In the genomic region with DNA sequence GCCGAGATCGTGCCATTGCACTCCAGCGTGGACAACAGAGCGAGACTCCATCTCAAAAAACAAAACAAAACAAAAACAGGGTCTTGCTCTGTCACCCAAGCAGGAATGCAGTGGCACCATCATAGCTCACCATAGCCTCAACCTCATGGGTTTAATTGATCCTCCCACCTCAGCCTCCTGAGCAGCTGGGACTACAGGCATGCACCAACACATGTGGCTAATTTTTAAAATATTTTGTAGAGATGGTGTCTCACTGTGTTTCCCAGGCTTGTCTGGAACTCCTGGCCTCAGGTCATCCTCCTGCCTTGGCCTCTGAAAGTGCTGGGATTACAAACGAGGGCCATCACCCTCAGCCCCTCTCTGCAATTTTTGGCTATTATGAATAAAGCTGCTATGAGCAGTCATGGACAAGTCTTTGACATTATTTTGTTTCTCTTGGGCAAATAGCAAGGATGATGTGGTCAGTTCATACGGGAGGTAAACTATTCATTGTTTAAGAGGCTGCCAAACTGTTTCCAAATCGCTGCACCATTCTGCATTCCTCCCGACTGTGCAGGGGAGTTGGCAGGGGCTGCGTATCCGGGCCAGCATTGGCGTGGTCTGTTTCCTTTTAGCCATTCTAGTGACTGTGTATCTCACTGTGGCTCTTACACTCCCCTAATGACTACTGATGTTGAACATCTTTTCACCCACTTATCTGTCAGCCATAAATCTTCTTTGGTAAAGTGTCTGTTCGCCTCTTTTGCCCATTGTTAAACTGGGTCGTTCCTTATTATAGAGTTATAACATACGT, we compare ENCODE assay signal across 2 cellular contexts.
A peak's percentile ranks its signal among the peaks of the same experiment; 100 is the strongest.
TF ChIP-seq lines count a peak whose summit lies in the region.

No MANE protein-coding gene starts in this region.

TF ChIP-seq in HEK293T, 16 proteins besides CTCF, POLR2A, EP300 and RAD21:
- TF ChIP-seq L3MBTL2 (conservative IDR thresholded peaks at IDR 0.05): no peak
- no peak for TF ChIP-seq NFRKB (IDR thresholded peaks at IDR 0.05)
- no peak for TF ChIP-seq FOXM1 (IDR thresholded peaks at IDR 0.05; ENCODE audit: borderline replicate concordance)
- TF ChIP-seq, protein P1, sequence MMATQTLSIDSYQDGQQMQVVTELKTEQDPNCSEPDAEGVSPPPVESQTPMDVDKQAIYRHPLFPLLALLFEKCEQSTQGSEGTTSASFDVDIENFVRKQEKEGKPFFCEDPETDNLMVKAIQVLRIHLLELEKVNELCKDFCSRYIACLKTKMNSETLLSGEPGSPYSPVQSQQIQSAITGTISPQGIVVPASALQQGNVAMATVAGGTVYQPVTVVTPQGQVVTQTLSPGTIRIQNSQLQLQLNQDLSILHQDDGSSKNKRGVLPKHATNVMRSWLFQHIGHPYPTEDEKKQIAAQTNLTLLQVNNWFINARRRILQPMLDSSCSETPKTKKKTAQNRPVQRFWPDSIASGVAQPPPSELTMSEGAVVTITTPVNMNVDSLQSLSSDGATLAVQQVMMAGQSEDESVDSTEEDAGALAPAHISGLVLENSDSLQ (IDR thresholded peaks at IDR 0.05): peak; percentile 78
- no peak for TF ChIP-seq BHLHE40 (IDR thresholded peaks at IDR 0.05; ENCODE audit: borderline replicate concordance)
- no peak for TF ChIP-seq FOXK2 (IDR thresholded peaks at IDR 0.05)

TF ChIP-seq in K562, 482 proteins besides CTCF, POLR2A, EP300 and RAD21:
- TF ChIP-seq, protein P1 (IDR thresholded peaks at IDR 0.05): peak; percentile 63
- TF ChIP-seq PBX2 (CRISPR knock-in tag; IDR thresholded peaks at IDR 0.05; ENCODE audit: low read depth): no peak
- 0 out of 2 replicates have a peak, but pooled peaks have one; percentile 25 for TF ChIP-seq PBX2 (tag; conservative IDR thresholded peaks at IDR 0.05; ENCODE audit: low read depth)
- TF ChIP-seq THRAP3 (IDR thresholded peaks at IDR 0.05; ENCODE audit: borderline replicate concordance): no peak
- no peak for TF ChIP-seq MYC (IDR thresholded peaks at IDR 0.05; ENCODE audit: low read depth, low read length)
- TF ChIP-seq MYC (CRISPR knock-in tag; IDR thresholded peaks at IDR 0.05; ENCODE audit: borderline replicate concordance, low read depth): no peak
- TF ChIP-seq ARID3A (IDR thresholded peaks at IDR 0.05; ENCODE audit: borderline replicate concordance, low read depth, low read length): no peak
- no peak for TF ChIP-seq ZNF668 (CRISPR knock-in tag; IDR thresholded peaks at IDR 0.05)
- TF ChIP-seq RBM14 (IDR thresholded peaks at IDR 0.05; ENCODE audit: borderline replicate concordance, insufficient read depth, low read depth, low read length): no peak
- no peak for TF ChIP-seq SLC30A9 (CRISPR knock-in tag; IDR thresholded peaks at IDR 0.05)
- TF ChIP-seq ZNF431 (CRISPR knock-in tag; IDR thresholded peaks at IDR 0.05): no peak
- no peak for TF ChIP-seq POLR2B (IDR thresholded peaks at IDR 0.05; ENCODE audit: low read depth, partially characterized antibody)
- TF ChIP-seq FOXP1 (CRISPR knock-in tag; IDR thresholded peaks at IDR 0.05): no peak
- no peak for TF ChIP-seq TSHZ1 (CRISPR knock-in tag; IDR thresholded peaks at IDR 0.05)
- TF ChIP-seq HIVEP1 (CRISPR knock-in tag; IDR thresholded peaks at IDR 0.05): no peak
- no peak for TF ChIP-seq TFAP4 (CRISPR knock-in tag; IDR thresholded peaks at IDR 0.05; ENCODE audit: borderline replicate concordance)
- TF ChIP-seq KAT7 (CRISPR knock-in tag; IDR thresholded peaks at IDR 0.05; ENCODE audit: borderline replicate concordance): no peak
- TF ChIP-seq ATF3 (IDR thresholded peaks at IDR 0.05): no peak
- no peak for TF ChIP-seq ATF3 (CRISPR knock-in tag; conservative IDR thresholded peaks at IDR 0.05)
- TF ChIP-seq HLTF (IDR thresholded peaks at IDR 0.05): no peak
- no peak for TF ChIP-seq COPS2 (conservative IDR thresholded peaks at IDR 0.05)
- TF ChIP-seq, protein P2, sequence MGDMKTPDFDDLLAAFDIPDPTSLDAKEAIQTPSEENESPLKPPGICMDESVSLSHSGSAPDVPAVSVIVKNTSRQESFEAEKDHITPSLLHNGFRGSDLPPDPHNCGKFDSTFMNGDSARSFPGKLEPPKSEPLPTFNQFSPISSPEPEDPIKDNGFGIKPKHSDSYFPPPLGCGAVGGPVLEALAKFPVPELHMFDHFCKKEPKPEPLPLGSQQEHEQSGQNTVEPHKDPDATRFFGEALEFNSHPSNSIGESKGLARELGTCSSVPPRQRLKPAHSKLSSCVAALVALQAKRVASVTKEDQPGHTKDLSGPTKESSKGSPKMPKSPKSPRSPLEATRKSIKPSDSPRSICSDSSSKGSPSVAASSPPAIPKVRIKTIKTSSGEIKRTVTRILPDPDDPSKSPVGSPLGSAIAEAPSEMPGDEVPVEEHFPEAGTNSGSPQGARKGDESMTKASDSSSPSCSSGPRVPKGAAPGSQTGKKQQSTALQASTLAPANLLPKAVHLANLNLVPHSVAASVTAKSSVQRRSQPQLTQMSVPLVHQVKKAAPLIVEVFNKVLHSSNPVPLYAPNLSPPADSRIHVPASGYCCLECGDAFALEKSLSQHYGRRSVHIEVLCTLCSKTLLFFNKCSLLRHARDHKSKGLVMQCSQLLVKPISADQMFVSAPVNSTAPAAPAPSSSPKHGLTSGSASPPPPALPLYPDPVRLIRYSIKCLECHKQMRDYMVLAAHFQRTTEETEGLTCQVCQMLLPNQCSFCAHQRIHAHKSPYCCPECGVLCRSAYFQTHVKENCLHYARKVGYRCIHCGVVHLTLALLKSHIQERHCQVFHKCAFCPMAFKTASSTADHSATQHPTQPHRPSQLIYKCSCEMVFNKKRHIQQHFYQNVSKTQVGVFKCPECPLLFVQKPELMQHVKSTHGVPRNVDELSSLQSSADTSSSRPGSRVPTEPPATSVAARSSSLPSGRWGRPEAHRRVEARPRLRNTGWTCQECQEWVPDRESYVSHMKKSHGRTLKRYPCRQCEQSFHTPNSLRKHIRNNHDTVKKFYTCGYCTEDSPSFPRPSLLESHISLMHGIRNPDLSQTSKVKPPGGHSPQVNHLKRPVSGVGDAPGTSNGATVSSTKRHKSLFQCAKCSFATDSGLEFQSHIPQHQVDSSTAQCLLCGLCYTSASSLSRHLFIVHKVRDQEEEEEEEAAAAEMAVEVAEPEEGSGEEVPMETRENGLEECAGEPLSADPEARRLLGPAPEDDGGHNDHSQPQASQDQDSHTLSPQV (IDR thresholded peaks at IDR 0.05): no peak
- TF ChIP-seq TEAD1 (CRISPR knock-in tag; IDR thresholded peaks at IDR 0.05): no peak
- no peak for TF ChIP-seq NEUROD1 (IDR thresholded peaks at IDR 0.05; ENCODE audit: borderline replicate concordance, low read depth, low read length, partially characterized antibody)
- peak; percentile 31 for TF ChIP-seq MEIS2 (IDR thresholded peaks at IDR 0.05; ENCODE audit: partially characterized antibody)
